In genomic region chr20:8640461-8640860, GRCh38 we compare ENCODE assay signal across 23 cellular contexts.
"Had no signal": no experiment of that assay in that cellular context is flagged by ENCODE, and none has a peak within 500 bp of the region (broad histone marks: within the 10 kb centered on the region; RNA-seq: fewer than 3 reads in every experiment).

No MANE protein-coding gene starts in this region.

- H3K4me1 Mint-ChIP-seq: memory B cell; stimulated activated naive CD8-positive, alpha-beta T cell treated with anti-CD3 and anti-CD28 coated beads, Interleukin-15, amount 100 ng/mL, for 72 hours had no signal

- H3K27me3 ChIP-seq: heart right ventricle, neural progenitor cell, testis, tibial nerve had no signal

- H3K4me3 Mint-ChIP-seq: endodermal cell; memory B cell; natural killer cell treated with Interleukin-12 subunit alpha and Interleukin-12 subunit beta and Interleukin-15 and Interleukin-18, amount 100 ng/mL, for 72 hours; neural progenitor cell; stimulated activated naive B cell treated with anti-CD40 and anti-IgM and Interleukin-4, amounts not matched to agents 10 μg/mL and 1 μg/mL and 100 μg/mL, for 72 hours; stimulated activated naive CD8-positive, alpha-beta T cell treated with anti-CD3 and anti-CD28 coated beads, Interleukin-15, amount 100 ng/mL, for 72 hours had no signal

- H2AFZ ChIP-seq: neural progenitor cell, parathyroid adenoma had no signal

- H3K4me1 ChIP-seq: lower lobe of right lung, psoas muscle, testis had no signal

- H3K36me3 Mint-ChIP-seq: memory B cell; natural killer cell treated with Interleukin-12 subunit alpha and Interleukin-12 subunit beta and Interleukin-15 and Interleukin-18, amount 100 ng/mL, for 72 hours had no signal

- H3K9me3 Mint-ChIP-seq: natural killer cell treated with Interleukin-12 subunit alpha and Interleukin-12 subunit beta and Interleukin-15 and Interleukin-18, amount 100 ng/mL, for 72 hours; stimulated activated naive CD8-positive, alpha-beta T cell treated with anti-CD3 and anti-CD28 coated beads, Interleukin-15, amount 100 ng/mL, for 72 hours had no signal

- H3K27ac Mint-ChIP-seq: endodermal cell; memory B cell; natural killer cell treated with Interleukin-12 subunit alpha and Interleukin-12 subunit beta and Interleukin-15 and Interleukin-18, amount 100 ng/mL, for 72 hours; neural progenitor cell; stimulated activated naive B cell treated with anti-CD40 and anti-IgM and Interleukin-4, amounts not matched to agents 10 μg/mL and 1 μg/mL and 100 μg/mL, for 72 hours; stimulated activated naive CD8-positive, alpha-beta T cell treated with anti-CD3 and anti-CD28 coated beads, Interleukin-15, amount 100 ng/mL, for 72 hours had no signal

- H3K4me3 ChIP-seq: coronary artery, heart right ventricle, left ventricle myocardium inferior, lower lobe of right lung, neural progenitor cell, psoas muscle, skin epidermis, testis, tibial nerve had no signal

- H3K9me3 ChIP-seq: heart right ventricle, left ventricle myocardium inferior, lower lobe of right lung, psoas muscle, testis, tibial nerve had no signal

- H3K27ac ChIP-seq: coronary artery, heart right ventricle, left ventricle myocardium inferior, lower lobe of right lung, neural progenitor cell, parathyroid adenoma, psoas muscle, skin epidermis, testis, tibial nerve had no signal

- DNase-seq: effector CD4-positive, alpha-beta T cell; endodermal cell; foreskin melanocyte; heart right ventricle; islet precursor cell; left cardiac atrium; left ventricle myocardium inferior; lower lobe of right lung; midbrain; nucleus accumbens; psoas muscle; stimulated activated CD4-positive, alpha-beta T cell treated with anti-CD3 and anti-CD28 coated beads, Interleukin-2, amount 100 ng/mL, for 24 hours; stimulated activated CD4-positive, alpha-beta T cell treated with anti-CD3 and anti-CD28 coated beads, Interleukin-4, amount 100 ng/mL, for 4 hours; stimulated activated naive B cell treated with anti-CD40 and anti-IgM and Interleukin-4, amounts not matched to agents 10 μg/mL and 1 μg/mL and 100 μg/mL, for 72 hours; stimulated activated naive CD8-positive, alpha-beta T cell treated with anti-CD3 and anti-CD28 coated beads, Interleukin-15, amount 100 ng/mL, for 72 hours; testis had no signal

- H3K79me2 ChIP-seq: parathyroid adenoma had no signal

- H3K4me2 ChIP-seq: neural progenitor cell had no signal

- H3K36me3 ChIP-seq: heart right ventricle, left ventricle myocardium inferior, lower lobe of right lung, neural progenitor cell, tibial nerve had no signal

- H3K27me3 Mint-ChIP-seq: natural killer cell treated with Interleukin-12 subunit alpha and Interleukin-12 subunit beta and Interleukin-15 and Interleukin-18, amount 100 ng/mL, for 72 hours; stimulated activated naive B cell treated with anti-CD40 and anti-IgM and Interleukin-4, amounts not matched to agents 10 μg/mL and 1 μg/mL and 100 μg/mL, for 72 hours; stimulated activated naive CD8-positive, alpha-beta T cell treated with anti-CD3 and anti-CD28 coated beads, Interleukin-15, amount 100 ng/mL, for 72 hours had no signal
